ENCODE assay signal across 1 cellular context in the genomic region with DNA sequence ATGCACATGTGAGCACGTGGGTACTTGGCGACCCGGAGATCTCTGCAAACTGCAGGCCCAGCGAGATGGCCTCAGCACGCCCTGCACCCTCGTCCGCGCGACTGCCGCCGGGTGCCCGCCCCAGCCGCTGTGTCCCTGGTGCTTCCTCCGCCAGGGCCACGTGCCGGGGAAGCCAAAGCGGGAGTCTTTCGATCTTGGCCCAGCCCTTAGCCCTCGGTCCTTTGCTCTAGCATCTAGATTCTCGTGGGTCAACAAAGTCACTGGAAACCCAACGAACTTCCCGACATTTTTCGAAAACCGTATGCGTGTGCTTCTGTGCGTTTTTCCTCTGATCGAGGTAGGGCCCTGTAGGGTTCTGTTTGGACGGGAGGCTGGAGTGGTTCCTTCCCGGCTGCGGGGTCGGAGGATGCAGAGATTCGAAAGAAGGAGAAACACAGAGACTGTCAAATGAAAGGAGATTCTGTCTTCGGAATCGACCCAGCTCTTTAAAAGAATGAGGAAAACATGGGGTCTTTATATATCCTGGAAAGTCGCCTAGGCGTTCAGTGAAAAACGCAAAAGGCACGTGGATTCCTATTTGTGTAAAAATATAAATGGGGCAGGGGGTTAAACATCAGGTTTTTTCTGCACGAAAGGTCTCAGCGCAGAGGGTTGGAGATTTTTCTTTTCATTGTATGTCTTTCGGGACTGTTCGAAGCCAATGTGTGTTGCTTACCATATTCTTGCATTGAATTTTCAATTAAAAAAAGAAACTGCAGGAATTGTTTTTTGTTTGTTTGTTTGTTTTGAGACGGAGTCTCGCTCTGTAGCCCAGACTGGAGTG.
TF ChIP-seq lines count a peak whose summit lies in the region.

No MANE protein-coding gene starts in this region.

TF ChIP-seq in WTC11, 78 proteins besides CTCF, POLR2A, EP300 and RAD21 (continued from another document and continues in another):
- TF ChIP-seq, protein P1, sequence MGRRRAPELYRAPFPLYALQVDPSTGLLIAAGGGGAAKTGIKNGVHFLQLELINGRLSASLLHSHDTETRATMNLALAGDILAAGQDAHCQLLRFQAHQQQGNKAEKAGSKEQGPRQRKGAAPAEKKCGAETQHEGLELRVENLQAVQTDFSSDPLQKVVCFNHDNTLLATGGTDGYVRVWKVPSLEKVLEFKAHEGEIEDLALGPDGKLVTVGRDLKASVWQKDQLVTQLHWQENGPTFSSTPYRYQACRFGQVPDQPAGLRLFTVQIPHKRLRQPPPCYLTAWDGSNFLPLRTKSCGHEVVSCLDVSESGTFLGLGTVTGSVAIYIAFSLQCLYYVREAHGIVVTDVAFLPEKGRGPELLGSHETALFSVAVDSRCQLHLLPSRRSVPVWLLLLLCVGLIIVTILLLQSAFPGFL (CRISPR knock-in tag; IDR thresholded peaks at IDR 0.05; ENCODE audit: borderline replicate concordance), result no peak
- TF ChIP-seq TEAD4 (CRISPR knock-in tag; IDR thresholded peaks at IDR 0.05), result peak; percentile 58; the same call in 1 of the 2 replicates
- no peak for TF ChIP-seq ELF4 (CRISPR knock-in tag; IDR thresholded peaks at IDR 0.05; ENCODE audit: low read depth)
- TF ChIP-seq CBFB (CRISPR knock-in tag; IDR thresholded peaks at IDR 0.05; ENCODE audit: low read depth), result no peak
- TF ChIP-seq SOX15 (CRISPR knock-in tag; IDR thresholded peaks at IDR 0.05), result no peak
- TF ChIP-seq, protein P2, sequence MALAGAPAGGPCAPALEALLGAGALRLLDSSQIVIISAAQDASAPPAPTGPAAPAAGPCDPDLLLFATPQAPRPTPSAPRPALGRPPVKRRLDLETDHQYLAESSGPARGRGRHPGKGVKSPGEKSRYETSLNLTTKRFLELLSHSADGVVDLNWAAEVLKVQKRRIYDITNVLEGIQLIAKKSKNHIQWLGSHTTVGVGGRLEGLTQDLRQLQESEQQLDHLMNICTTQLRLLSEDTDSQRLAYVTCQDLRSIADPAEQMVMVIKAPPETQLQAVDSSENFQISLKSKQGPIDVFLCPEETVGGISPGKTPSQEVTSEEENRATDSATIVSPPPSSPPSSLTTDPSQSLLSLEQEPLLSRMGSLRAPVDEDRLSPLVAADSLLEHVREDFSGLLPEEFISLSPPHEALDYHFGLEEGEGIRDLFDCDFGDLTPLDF (CRISPR knock-in tag; IDR thresholded peaks at IDR 0.05), result peak; percentile 72; the same call in 1 of the 2 replicates
- no peak for TF ChIP-seq STAT6 (CRISPR knock-in tag; conservative IDR thresholded peaks at IDR 0.05; ENCODE audit: low read depth)
- no peak for TF ChIP-seq KAT7 (CRISPR knock-in tag; IDR thresholded peaks at IDR 0.05; ENCODE audit: borderline replicate concordance)
- no peak for TF ChIP-seq HMGA2 (CRISPR knock-in tag; IDR thresholded peaks at IDR 0.05)
- no peak for TF ChIP-seq CREM (CRISPR knock-in tag; IDR thresholded peaks at IDR 0.05)
- TF ChIP-seq, protein P3, sequence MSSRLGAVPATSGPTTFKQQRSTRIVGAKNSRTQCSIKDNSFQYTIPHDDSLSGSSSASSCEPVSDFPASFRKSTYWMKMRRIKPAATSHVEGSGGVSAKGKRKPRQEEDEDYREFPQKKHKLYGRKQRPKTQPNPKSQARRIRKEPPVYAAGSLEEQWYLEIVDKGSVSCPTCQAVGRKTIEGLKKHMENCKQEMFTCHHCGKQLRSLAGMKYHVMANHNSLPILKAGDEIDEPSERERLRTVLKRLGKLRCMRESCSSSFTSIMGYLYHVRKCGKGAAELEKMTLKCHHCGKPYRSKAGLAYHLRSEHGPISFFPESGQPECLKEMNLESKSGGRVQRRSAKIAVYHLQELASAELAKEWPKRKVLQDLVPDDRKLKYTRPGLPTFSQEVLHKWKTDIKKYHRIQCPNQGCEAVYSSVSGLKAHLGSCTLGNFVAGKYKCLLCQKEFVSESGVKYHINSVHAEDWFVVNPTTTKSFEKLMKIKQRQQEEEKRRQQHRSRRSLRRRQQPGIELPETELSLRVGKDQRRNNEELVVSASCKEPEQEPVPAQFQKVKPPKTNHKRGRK (CRISPR knock-in tag; IDR thresholded peaks at IDR 0.05; ENCODE audit: borderline replicate concordance), result no peak
- 0 out of 2 replicates have a peak, but pooled peaks have one; percentile 21 for TF ChIP-seq FOXJ3 (CRISPR knock-in tag; IDR thresholded peaks at IDR 0.05; ENCODE audit: borderline replicate concordance)
- 0 out of 2 replicates have a peak, but pooled peaks have one; percentile 56 for TF ChIP-seq JUN (CRISPR knock-in tag; IDR thresholded peaks at IDR 0.05)
- TF ChIP-seq TEAD1 (CRISPR knock-in tag; IDR thresholded peaks at IDR 0.05), result peak; percentile 46; the same call in 1 of the 2 replicates
- TF ChIP-seq GTF2I (CRISPR knock-in tag; conservative IDR thresholded peaks at IDR 0.05), result no peak
- TF ChIP-seq CREB1 (CRISPR knock-in tag; IDR thresholded peaks at IDR 0.05), result 0 out of 2 replicates have a peak, but pooled peaks have one; percentile 42
- no peak for TF ChIP-seq JAZF1 (CRISPR knock-in tag; IDR thresholded peaks at IDR 0.05)
- TF ChIP-seq TCF7 (CRISPR knock-in tag; IDR thresholded peaks at IDR 0.05; ENCODE audit: low read depth), result no peak
- TF ChIP-seq ATF2 (CRISPR knock-in tag; IDR thresholded peaks at IDR 0.05; ENCODE audit: borderline replicate concordance, low read depth), result no peak
- no peak for TF ChIP-seq ZNF263 (CRISPR knock-in tag; IDR thresholded peaks at IDR 0.05; ENCODE audit: low read depth)
- TF ChIP-seq ZNF425 (CRISPR knock-in tag; conservative IDR thresholded peaks at IDR 0.05), result no peak
- TF ChIP-seq, protein P4, sequence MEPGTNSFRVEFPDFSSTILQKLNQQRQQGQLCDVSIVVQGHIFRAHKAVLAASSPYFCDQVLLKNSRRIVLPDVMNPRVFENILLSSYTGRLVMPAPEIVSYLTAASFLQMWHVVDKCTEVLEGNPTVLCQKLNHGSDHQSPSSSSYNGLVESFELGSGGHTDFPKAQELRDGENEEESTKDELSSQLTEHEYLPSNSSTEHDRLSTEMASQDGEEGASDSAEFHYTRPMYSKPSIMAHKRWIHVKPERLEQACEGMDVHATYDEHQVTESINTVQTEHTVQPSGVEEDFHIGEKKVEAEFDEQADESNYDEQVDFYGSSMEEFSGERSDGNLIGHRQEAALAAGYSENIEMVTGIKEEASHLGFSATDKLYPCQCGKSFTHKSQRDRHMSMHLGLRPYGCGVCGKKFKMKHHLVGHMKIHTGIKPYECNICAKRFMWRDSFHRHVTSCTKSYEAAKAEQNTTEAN (CRISPR knock-in tag; IDR thresholded peaks at IDR 0.05), result no peak
- TF ChIP-seq FOXP1 (CRISPR knock-in tag; IDR thresholded peaks at IDR 0.05; ENCODE audit: borderline replicate concordance), result peak; percentile 84; the same call in 1 of the 2 replicates
- 0 out of 2 replicates have a peak, but pooled peaks have one; percentile 20 for TF ChIP-seq SP1 (CRISPR knock-in tag; conservative IDR thresholded peaks at IDR 0.05)
- no peak for TF ChIP-seq NFE2L1 (CRISPR knock-in tag; IDR thresholded peaks at IDR 0.05)
- TF ChIP-seq, protein P5, sequence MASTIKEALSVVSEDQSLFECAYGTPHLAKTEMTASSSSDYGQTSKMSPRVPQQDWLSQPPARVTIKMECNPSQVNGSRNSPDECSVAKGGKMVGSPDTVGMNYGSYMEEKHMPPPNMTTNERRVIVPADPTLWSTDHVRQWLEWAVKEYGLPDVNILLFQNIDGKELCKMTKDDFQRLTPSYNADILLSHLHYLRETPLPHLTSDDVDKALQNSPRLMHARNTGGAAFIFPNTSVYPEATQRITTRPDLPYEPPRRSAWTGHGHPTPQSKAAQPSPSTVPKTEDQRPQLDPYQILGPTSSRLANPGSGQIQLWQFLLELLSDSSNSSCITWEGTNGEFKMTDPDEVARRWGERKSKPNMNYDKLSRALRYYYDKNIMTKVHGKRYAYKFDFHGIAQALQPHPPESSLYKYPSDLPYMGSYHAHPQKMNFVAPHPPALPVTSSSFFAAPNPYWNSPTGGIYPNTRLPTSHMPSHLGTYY (CRISPR knock-in tag; IDR thresholded peaks at IDR 0.05), result no peak
- no peak for TF ChIP-seq E2F5 (CRISPR knock-in tag; IDR thresholded peaks at IDR 0.05)
- TF ChIP-seq ZNF232 (CRISPR knock-in tag; IDR thresholded peaks at IDR 0.05), result 0 out of 2 replicates have a peak, but pooled peaks have one; percentile 32
- no peak for TF ChIP-seq RORB (CRISPR knock-in tag; IDR thresholded peaks at IDR 0.05)
- no peak for TF ChIP-seq FOXK1 (CRISPR knock-in tag; IDR thresholded peaks at IDR 0.05)
- peak; percentile 93 for TF ChIP-seq MAX (CRISPR knock-in tag; IDR thresholded peaks at IDR 0.05)
- TF ChIP-seq, protein P6, sequence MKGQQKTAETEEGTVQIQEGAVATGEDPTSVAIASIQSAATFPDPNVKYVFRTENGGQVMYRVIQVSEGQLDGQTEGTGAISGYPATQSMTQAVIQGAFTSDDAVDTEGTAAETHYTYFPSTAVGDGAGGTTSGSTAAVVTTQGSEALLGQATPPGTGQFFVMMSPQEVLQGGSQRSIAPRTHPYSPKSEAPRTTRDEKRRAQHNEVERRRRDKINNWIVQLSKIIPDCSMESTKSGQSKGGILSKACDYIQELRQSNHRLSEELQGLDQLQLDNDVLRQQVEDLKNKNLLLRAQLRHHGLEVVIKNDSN (CRISPR knock-in tag; IDR thresholded peaks at IDR 0.05), result peak; percentile 73
- TF ChIP-seq, protein P7, sequence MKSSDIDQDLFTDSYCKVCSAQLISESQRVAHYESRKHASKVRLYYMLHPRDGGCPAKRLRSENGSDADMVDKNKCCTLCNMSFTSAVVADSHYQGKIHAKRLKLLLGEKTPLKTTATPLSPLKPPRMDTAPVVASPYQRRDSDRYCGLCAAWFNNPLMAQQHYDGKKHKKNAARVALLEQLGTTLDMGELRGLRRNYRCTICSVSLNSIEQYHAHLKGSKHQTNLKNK (CRISPR knock-in tag; IDR thresholded peaks at IDR 0.05), result no peak
- no peak; the same call in 1 of the 2 replicates for TF ChIP-seq ZNF121 (CRISPR knock-in tag; IDR thresholded peaks at IDR 0.05)
- TF ChIP-seq IRF2 (CRISPR knock-in tag; IDR thresholded peaks at IDR 0.05; ENCODE audit: borderline replicate concordance, low read depth), result no peak
